1 cellular context compared by ENCODE assay signal in genomic region chr10:119542990-119543813, GRCh38.
TF ChIP-seq lines count a peak whose summit lies in the region.

No MANE protein-coding gene starts in this region.

TF ChIP-seq in GM12878, 131 proteins besides CTCF, POLR2A, EP300 and RAD21 (continued from another document and continues in another):
- TF ChIP-seq E2F8 (IDR thresholded peaks at IDR 0.05; ENCODE audit: low read depth, partially characterized antibody) (no peak), SMARCA5 (IDR thresholded peaks at IDR 0.05) (peak; percentile 90), NR2C2 (IDR thresholded peaks at IDR 0.05; ENCODE audit: borderline replicate concordance, control insufficient read depth, insufficient read length, low read depth) (no peak), IKZF2 (IDR thresholded peaks at IDR 0.05) (no peak), MAX (IDR thresholded peaks at IDR 0.05; ENCODE audit: low read depth, low read length) (no peak; the same call in 1 of the 2 replicates), BHLHE40 (IDR thresholded peaks at IDR 0.05; ENCODE audit: borderline replicate concordance in 1 of 2, low read depth in 2 of 2, low read length in 1 of 2) (peak; percentile 41 to 83; a peak in 3 of 4 replicates), ZNF592 (IDR thresholded peaks at IDR 0.05) (0 out of 2 replicates have a peak, but pooled peaks have one; percentile 57), NR2F1 (conservative IDR thresholded peaks at IDR 0.05) (peak; percentile 66; the same call in 1 of the 2 replicates), SPI1 (IDR thresholded peaks at IDR 0.05; ENCODE audit: borderline replicate concordance, insufficient read depth, low read depth, low read length) (no peak), HDGF (IDR thresholded peaks at IDR 0.05) (no peak), SMAD1 (IDR thresholded peaks at IDR 0.05; ENCODE audit: low read depth, partially characterized antibody) (no peak), PBX3 (IDR thresholded peaks at IDR 0.05; ENCODE audit: insufficient replicate concordance, low read depth, low read length) (no peak), GABPA (IDR thresholded peaks at IDR 0.05; ENCODE audit: low read depth) (no peak), POLR2AphosphoS5 (IDR thresholded peaks at IDR 0.05; ENCODE audit: low read length) (0 out of 2 replicates have a peak, but pooled peaks have one; percentile 6), BMI1 (IDR thresholded peaks at IDR 0.05; ENCODE audit: borderline replicate concordance) (no peak), BACH1 (IDR thresholded peaks at IDR 0.05; ENCODE audit: borderline replicate concordance) (peak; percentile 97), RFX5 (IDR thresholded peaks at IDR 0.05; ENCODE audit: low read depth, low read length) (no peak), BCL3 (IDR thresholded peaks at IDR 0.05; ENCODE audit: borderline replicate concordance, insufficient read depth, low read depth, low read length, poor library complexity, severe bottlenecking) (peak; percentile 5), HDAC6 (IDR thresholded peaks at IDR 0.05; ENCODE audit: unreplicated experiment) (no peak), CBX5 (IDR thresholded peaks at IDR 0.05; ENCODE audit: low read depth) (no peak), USF1 (IDR thresholded peaks at IDR 0.05; ENCODE audit: borderline replicate concordance, extremely low read length, insufficient read depth, low read depth, low read length) (peak; percentile 60), NRF1 (conservative IDR thresholded peaks at IDR 0.05; ENCODE audit: low read depth, low read length) (no peak), PRDM15 (CRISPR knock-in tag; IDR thresholded peaks at IDR 0.05) (no peak), MEF2A (IDR thresholded peaks at IDR 0.05; ENCODE audit: insufficient read depth, low read depth, low read length) (no peak), IRF5 (IDR thresholded peaks at IDR 0.05; ENCODE audit: borderline replicate concordance) (no peak), ZNF687 (IDR thresholded peaks at IDR 0.05) (peak; percentile 45), E2F4 (IDR thresholded peaks at IDR 0.05; ENCODE audit: low read depth, low read length) (no peak), SREBF2 (IDR thresholded peaks at IDR 0.05; ENCODE audit: low read length) (no peak), KAT2A (conservative IDR thresholded peaks at IDR 0.05; ENCODE audit: control insufficient read depth, low read depth, low read length) (no peak), EZH2 (IDR thresholded peaks at IDR 0.05; ENCODE audit: borderline replicate concordance, control insufficient read depth, low read depth, low read length) (no peak), CREM (IDR thresholded peaks at IDR 0.05; ENCODE audit: low read depth) (no peak), MTA3 (IDR thresholded peaks at IDR 0.05; ENCODE audit: borderline replicate concordance, low read length) (no peak; the same call in 1 of the 2 replicates)
